10 cellular contexts compared by ENCODE assay signal in genomic region chr10:13788320-13788600, GRCh38.
DNase-seq lines count a peak whose midpoint lies in the region; ATAC-seq and TF ChIP-seq lines count a peak whose summit lies in the region.
"Had no signal": no experiment of that assay in that cellular context is flagged by ENCODE, and none has a peak within 500 bp of the region (broad histone marks: within the 10 kb centered on the region; RNA-seq: fewer than 3 reads in every experiment).

No MANE protein-coding gene starts in this region.

- peak overlapping the region; percentile 50 to 76 for H3K4me3 Mint-ChIP-seq in effector memory CD8-positive, alpha-beta T cell
- H3K4me3 Mint-ChIP-seq in progenitor cell of endocrine pancreas (ENCODE audit: low read depth) = no peak overlapping the region

- H3K27ac ChIP-seq in C4-2B = peak overlapping the region; percentile 6; the same call in 1 of the 2 replicates

- DNase-seq in LHCN-M2 (ENCODE audit: low read depth) (peak; percentile 72), progenitor cell of endocrine pancreas (ENCODE audit: low spot score, unreplicated experiment) (no peak), GM20000 (ENCODE audit: low spot score) (no peak), NK-92 (lab: John Stamatoyannopoulos, UW; ENCODE audit: unreplicated experiment) (no peak), HPDE6-E6E7 (ENCODE audit: extremely low spot score) (no peak)
- no peak for DNase-seq in effector memory CD8-positive, alpha-beta T cell
- no peak for DNase-seq in activated CD4-positive, alpha-beta T cell treated with anti-CD3 and anti-CD28 coated beads, Interleukin-2, amount 50 U/mL, for 48 hours
- DNase-seq: activated CD4-positive, alpha-beta T cell treated with anti-CD3 and anti-CD28 coated beads for 48 hours; NCI-H524 treated with DMSO at 0.1 percent for 48 hours had no signal

- no peak for TF ChIP-seq CTCF in C4-2B (conservative IDR thresholded peaks at IDR 0.05)
- TF ChIP-seq CTCF in progenitor cell of endocrine pancreas (IDR thresholded peaks at IDR 0.05; ENCODE audit: unreplicated experiment) = no peak
- TF ChIP-seq CTCF in GM20000 (IDR thresholded peaks at IDR 0.05; ENCODE audit: extremely low read depth, missing control alignments) = no peak

- peaks cover 17% of the 10 kb centered on the region for H3K36me3 Mint-ChIP-seq in effector memory CD8-positive, alpha-beta T cell (ENCODE audit: insufficient read depth)
- no peaks in the 10 kb centered on the region for H3K36me3 Mint-ChIP-seq in progenitor cell of endocrine pancreas (ENCODE audit: insufficient read depth)

- peaks cover 23 to 29% of the 10 kb centered on the region in 2 donors for H3K4me1 Mint-ChIP-seq in effector memory CD8-positive, alpha-beta T cell (ENCODE audit: low read depth in 2 of 2)
- H3K4me1 Mint-ChIP-seq in progenitor cell of endocrine pancreas (ENCODE audit: low read depth) = peaks cover 7% of the 10 kb centered on the region

- no peak for ATAC-seq in effector memory CD8-positive, alpha-beta T cell (replicated peaks)

- H3K27me3 Mint-ChIP-seq in effector memory CD8-positive, alpha-beta T cell = no peaks in the 10 kb centered on the region
- H3K27me3 Mint-ChIP-seq in progenitor cell of endocrine pancreas = no peaks in the 10 kb centered on the region

- H3K9me3 Mint-ChIP-seq in effector memory CD8-positive, alpha-beta T cell = no peaks in the 10 kb centered on the region
- no peaks in the 10 kb centered on the region for H3K9me3 Mint-ChIP-seq in progenitor cell of endocrine pancreas (ENCODE audit: low read depth)

- no peak overlapping the region for H3K27ac Mint-ChIP-seq in effector memory CD8-positive, alpha-beta T cell
- peak overlapping the region; percentile 86 for H3K27ac Mint-ChIP-seq in progenitor cell of endocrine pancreas
